Comparison of ENCODE assay signal across 17 cellular contexts in the genomic region with DNA sequence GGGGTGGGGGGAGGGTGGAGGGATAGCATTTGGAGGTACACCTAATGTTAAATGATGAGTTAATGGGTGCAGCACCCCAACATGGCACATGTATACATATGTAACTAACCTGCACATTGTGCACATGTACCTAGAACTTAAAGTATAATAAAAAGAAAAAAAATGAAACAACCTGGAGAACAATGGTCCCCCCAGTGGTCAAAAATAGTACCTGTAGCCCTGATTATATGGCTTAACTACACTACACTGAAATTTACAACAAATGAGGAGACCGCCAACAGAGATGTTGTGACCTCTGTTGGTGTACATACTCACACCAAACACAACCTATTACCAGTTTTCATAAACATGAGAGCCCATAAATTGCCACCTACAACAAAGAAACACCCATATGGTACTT. TPM values are rescaled to one million over a fixed set of nuclear protein-coding genes. Genes with fewer than 3 reads are reported as not detected.
DNase-seq lines count a peak whose midpoint lies in the region; ATAC-seq and TF ChIP-seq lines count a peak whose summit lies in the region.
"Had no signal": no experiment of that assay in that cellular context is flagged by ENCODE, and none has a peak within 500 bp of the region (broad histone marks: within the 10 kb centered on the region; RNA-seq: fewer than 3 reads in every experiment).

No MANE protein-coding gene starts in this region.

- in situ Hi-C loops in KBM-7 (cut with MboI; ENCODE audit: low pct_unique_long_range_greater_than_20kb, low sequenced_read_pairs) = no loop called here

- H3K27me3 ChIP-seq in left ventricle myocardium inferior (ENCODE audit: low read depth) = no peaks in the 10 kb centered on the region
- no peaks in the 10 kb centered on the region for H3K27me3 ChIP-seq in upper lobe of right lung
- H3K27me3 ChIP-seq: cardiac muscle cell, gastroesophageal sphincter, right atrium auricular region, SJSA1 had no signal

- H3K4me3 ChIP-seq in left ventricle myocardium inferior (no peak overlapping the region), upper lobe of right lung (no peak overlapping the region)
- H3K4me3 ChIP-seq: cardiac muscle cell, gastroesophageal sphincter, right atrium auricular region, SJSA1 had no signal

- no peak for DNase-seq in left ventricle myocardium inferior
- DNase-seq in left cardiac atrium = no peak
- peak; percentile 9 for DNase-seq in KBM-7
- DNase-seq in upper lobe of right lung = no peak
- DNase-seq in HuH-7.5 (ENCODE audit: low spot score) = no peak
- DNase-seq: activated CD4-positive, alpha-beta T cell treated with anti-CD3 and anti-CD28 coated beads, Interleukin-2, amount 50 U/mL, for 1 hour; activated naive CD8-positive, alpha-beta T cell treated with anti-CD3 and anti-CD28 coated beads for 36 hours; activated T-cell treated with anti-CD3 and anti-CD28 coated beads, Interleukin-2, amount 50 U/mL, for 1 hour; NCI-H2029 treated with DMSO at 0.1 percent for 48 hours had no signal

- H3K36me3 ChIP-seq in left ventricle myocardium inferior = no peaks in the 10 kb centered on the region
- no peaks in the 10 kb centered on the region for H3K36me3 ChIP-seq in upper lobe of right lung
- H3K36me3 ChIP-seq: cardiac muscle cell, gastroesophageal sphincter, right atrium auricular region, SJSA1 had no signal

- TF ChIP-seq CTCF in left ventricle myocardium inferior (IDR thresholded peaks at IDR 0.05; ENCODE audit: borderline replicate concordance) (peak; percentile 14), VCaP (conservative IDR thresholded peaks at IDR 0.05) (peak; percentile 42; the same call in 1 of the 2 replicates), upper lobe of right lung (IDR thresholded peaks at IDR 0.05) (no peak)

- H3K4me1 ChIP-seq in left ventricle myocardium inferior = no peaks in the 10 kb centered on the region
- H3K4me1 ChIP-seq in upper lobe of right lung = no peaks in the 10 kb centered on the region
- H3K4me1 ChIP-seq: gastroesophageal sphincter, right atrium auricular region, SJSA1 had no signal

- intact Hi-C loops in left ventricle myocardium inferior (cut with micrococcal nuclease) = no loop called here
- intact Hi-C loops in left cardiac atrium (cut with DNase I) = no loop called here
- intact Hi-C loops in upper lobe of right lung (cut with DNase I) = no loop called here

- H3K9me3 ChIP-seq in left ventricle myocardium inferior (replicated peaks) = no peaks in the 10 kb centered on the region
- no peaks in the 10 kb centered on the region for H3K9me3 ChIP-seq in upper lobe of right lung
- H3K9me3 ChIP-seq: gastroesophageal sphincter, right atrium auricular region, SJSA1 had no signal

- no peak overlapping the region for H3K27ac ChIP-seq in left ventricle myocardium inferior (replicated peaks)
- no peak overlapping the region for H3K27ac ChIP-seq in VCaP
- H3K27ac ChIP-seq in upper lobe of right lung = no peak overlapping the region
- H3K27ac ChIP-seq: cardiac muscle cell, gastroesophageal sphincter, right atrium auricular region, SJSA1 had no signal

- ATAC-seq in left cardiac atrium (no peak), GM19397 (IDR thresholded peaks at IDR 0.05; ENCODE audit: unreplicated experiment) (no peak), HG02973 (IDR thresholded peaks at IDR 0.05; ENCODE audit: unreplicated experiment) (no peak), upper lobe of right lung (no peak)
- ATAC-seq: gastroesophageal sphincter had no signal

RNA-seq across cellular contexts. Expression of gene MAGEE1, which starts 7.3 kb away (rescaled TPM):
- total RNA-seq in left ventricle myocardium inferior = 3.3 TPM
- total RNA-seq in left cardiac atrium = 1 to 10 TPM; 2.8 to 3.7 TPM
- total RNA-seq in upper lobe of right lung = 2.6 TPM
- total RNA-seq: A673 had no signal
